In the genomic region with DNA sequence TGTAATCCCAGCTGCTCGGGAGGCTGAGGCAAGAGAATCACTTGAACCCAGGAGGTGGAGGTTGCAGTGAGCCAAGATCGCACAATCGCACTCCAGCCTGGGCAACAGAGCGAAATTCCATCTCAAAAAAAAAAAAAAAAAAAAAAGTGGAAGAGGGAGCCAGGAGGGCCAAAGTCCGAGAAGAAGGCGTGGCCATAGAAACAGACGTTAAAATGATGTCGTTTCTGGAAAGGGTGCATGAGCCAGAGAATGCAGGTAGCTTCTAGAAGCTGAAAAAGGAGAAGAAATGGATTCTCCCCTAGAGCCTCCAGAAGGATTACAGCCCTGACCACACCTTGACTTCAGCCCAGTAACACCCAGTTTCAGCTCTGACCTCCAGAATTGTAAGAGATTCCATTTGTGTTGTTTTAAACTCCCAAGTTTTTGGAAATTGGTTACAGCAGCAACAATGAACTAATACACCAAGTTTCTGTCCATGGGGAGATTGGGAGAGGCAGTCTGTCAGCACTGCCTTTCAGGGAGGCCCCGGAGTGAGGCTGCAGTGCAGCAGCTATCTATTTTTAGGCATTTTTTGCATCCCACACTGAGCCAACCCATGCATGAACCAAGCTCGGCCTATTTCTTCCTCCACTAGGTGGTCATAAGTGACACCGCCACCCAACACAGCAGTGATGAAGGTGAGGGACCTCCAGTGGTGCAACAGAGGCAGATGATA, we compare ENCODE assay signal across 15 cellular contexts.
"Had no signal": no experiment of that assay in that cellular context is flagged by ENCODE, and none has a peak within 500 bp of the region (broad histone marks: within the 10 kb centered on the region; RNA-seq: fewer than 3 reads in every experiment).

No MANE protein-coding gene starts in this region.

- H3K27ac ChIP-seq: breast epithelium, esophagus muscularis mucosa had no signal

- H3K4me3 ChIP-seq: breast epithelium, esophagus muscularis mucosa had no signal

- H3K36me3 ChIP-seq: breast epithelium, esophagus muscularis mucosa had no signal

- H3K4me1 Mint-ChIP-seq: activated naive CD8-positive, alpha-beta T cell treated with anti-CD3 and anti-CD28 coated beads, Interleukin-2, amount 10 ng/mL, durations not matched to agents 7 days and 5 days; immature natural killer cell; naive B cell had no signal

- H3K4me1 ChIP-seq: breast epithelium, esophagus muscularis mucosa had no signal

- H3K9me3 Mint-ChIP-seq: activated CD4-positive, alpha-beta memory T cell treated with anti-CD3 and anti-CD28 coated beads for 36 hours; activated naive CD8-positive, alpha-beta T cell treated with anti-CD3 and anti-CD28 coated beads, Interleukin-2, amount 10 ng/mL, durations not matched to agents 7 days and 5 days; immature natural killer cell; naive B cell; stimulated activated memory B cell treated with anti-CD40 and anti-IgM and Interleukin-4, amounts not matched to agents 10 μg/mL and 1 μg/mL and 100 μg/mL, for 72 hours had no signal

- ATAC-seq: stimulated activated memory B cell treated with anti-CD40 and anti-IgM and Interleukin-4, amounts not matched to agents 10 μg/mL and 1 μg/mL and 100 μg/mL, for 72 hours had no signal

- H3K27me3 ChIP-seq: breast epithelium had no signal

- DNase-seq: activated CD4-positive, alpha-beta memory T cell treated with anti-CD3 and anti-CD28 coated beads for 36 hours; activated CD4-positive, CD25-positive, alpha-beta regulatory T cell treated with anti-CD3 and anti-CD28 coated beads, Interleukin-2, amount 50 U/mL, for 72 hours; activated naive CD8-positive, alpha-beta T cell treated with anti-CD3 and anti-CD28 coated beads, Interleukin-2, amount 10 ng/mL, durations not matched to agents 7 days and 5 days; activated T-cell treated with anti-CD3 and anti-CD28 coated beads, Interleukin-2, amount 50 U/mL, for 48 hours; anterior cingulate cortex; glutamatergic neuron; immature natural killer cell; mesenchymal stem cell; naive B cell; stimulated activated CD4-positive, alpha-beta T cell treated with anti-CD3 and anti-CD28 coated beads, Interleukin-1b, Interleukin-23, amount 100 ng/mL, for 48 hours; trophoblast cell had no signal

- H3K36me3 Mint-ChIP-seq: activated CD4-positive, alpha-beta memory T cell treated with anti-CD3 and anti-CD28 coated beads for 36 hours; activated naive CD8-positive, alpha-beta T cell treated with anti-CD3 and anti-CD28 coated beads, Interleukin-2, amount 10 ng/mL, durations not matched to agents 7 days and 5 days; immature natural killer cell; naive B cell; stimulated activated memory B cell treated with anti-CD40 and anti-IgM and Interleukin-4, amounts not matched to agents 10 μg/mL and 1 μg/mL and 100 μg/mL, for 72 hours had no signal

- H3K27ac Mint-ChIP-seq: activated CD4-positive, alpha-beta memory T cell treated with anti-CD3 and anti-CD28 coated beads for 36 hours; activated naive CD8-positive, alpha-beta T cell treated with anti-CD3 and anti-CD28 coated beads, Interleukin-2, amount 10 ng/mL, durations not matched to agents 7 days and 5 days; naive B cell; stimulated activated memory B cell treated with anti-CD40 and anti-IgM and Interleukin-4, amounts not matched to agents 10 μg/mL and 1 μg/mL and 100 μg/mL, for 72 hours had no signal

- H3K4me3 Mint-ChIP-seq: activated CD4-positive, alpha-beta memory T cell treated with anti-CD3 and anti-CD28 coated beads for 36 hours; activated naive CD8-positive, alpha-beta T cell treated with anti-CD3 and anti-CD28 coated beads, Interleukin-2, amount 10 ng/mL, durations not matched to agents 7 days and 5 days; immature natural killer cell; naive B cell; stimulated activated memory B cell treated with anti-CD40 and anti-IgM and Interleukin-4, amounts not matched to agents 10 μg/mL and 1 μg/mL and 100 μg/mL, for 72 hours had no signal

- H3K27me3 Mint-ChIP-seq: activated naive CD8-positive, alpha-beta T cell treated with anti-CD3 and anti-CD28 coated beads, Interleukin-2, amount 10 ng/mL, durations not matched to agents 7 days and 5 days had no signal

- FAIRE-seq: endometrium had no signal

- H3K9me3 ChIP-seq: breast epithelium, esophagus muscularis mucosa had no signal
